11 cellular contexts compared by ENCODE assay signal in the genomic region with DNA sequence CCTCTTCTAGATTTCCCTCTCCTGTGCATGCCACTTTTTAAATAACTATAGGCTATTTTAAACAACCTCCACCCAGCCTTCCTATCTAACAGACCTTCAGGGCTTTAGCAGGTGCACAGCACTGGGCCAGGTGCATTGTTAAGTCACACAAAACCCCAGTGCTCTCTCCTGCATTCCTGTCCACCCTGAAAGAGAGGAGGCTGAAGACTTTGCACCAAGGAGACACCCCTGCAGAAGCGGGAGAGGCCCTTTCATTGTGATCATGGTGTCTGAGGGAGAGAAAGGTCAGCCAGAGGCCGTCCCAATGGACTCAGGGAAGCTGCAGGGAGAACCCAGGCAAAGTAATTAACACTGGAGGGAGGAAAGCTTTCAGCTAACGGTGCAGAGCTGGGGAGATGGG. TPM values are rescaled to one million over a fixed set of nuclear protein-coding genes. Genes with fewer than 3 reads are reported as not detected.
A peak's percentile ranks its signal among the peaks of the same experiment; 100 is the strongest.
DNase-seq lines count a peak whose midpoint lies in the region; ATAC-seq and TF ChIP-seq lines count a peak whose summit lies in the region.
"Had no signal": no experiment of that assay in that cellular context is flagged by ENCODE, and none has a peak within 500 bp of the region (broad histone marks: within the 10 kb centered on the region; RNA-seq: fewer than 3 reads in every experiment).

No MANE protein-coding gene starts in this region.

- H3K9me3 ChIP-seq in Loucy (ENCODE audit: insufficient read depth, low read depth, low read length) = no peaks in the 10 kb centered on the region
- H3K9me3 ChIP-seq in endodermal cell (ENCODE audit: control insufficient read depth, low read length) = no peaks in the 10 kb centered on the region
- no peaks in the 10 kb centered on the region for H3K9me3 ChIP-seq in neuron (ENCODE audit: low read length)

- TF ChIP-seq POLR2A in erythroblast (IDR thresholded peaks at IDR 0.05; ENCODE audit: low read length) = no peak

- H3F3A ChIP-seq in Loucy (ENCODE audit: low read depth) = peaks cover under 1% of the 10 kb centered on the region; the same call in 1 of the 2 replicates

- DNase-seq in COLO668 (lab: John Stamatoyannopoulos, UW; ENCODE audit: unreplicated experiment) (peak; percentile 18), endodermal cell (peak; percentile 60), ureter (ENCODE audit: low spot score) (no peak), erythroblast (lab: John Stamatoyannopoulos, UW) (no peak)
- DNase-seq in natural killer cell treated with Interleukin-12 subunit alpha and Interleukin-12 subunit beta and Interleukin-15 and Interleukin-18, amount 100 ng/mL, for 72 hours (ENCODE audit: low spot score) = no peak
- DNase-seq: stimulated activated CD4-positive, alpha-beta T cell treated with anti-CD3 and anti-CD28 coated beads, Interleukin-15, amount 100 ng/mL, for 24 hours; stimulated activated naive CD4-positive, alpha-beta T cell had no signal

- ATAC-seq in natural killer cell treated with Interleukin-12 subunit alpha and Interleukin-12 subunit beta and Interleukin-15 and Interleukin-18, amount 100 ng/mL, for 72 hours = no peak
- ATAC-seq in GM19395 (IDR thresholded peaks at IDR 0.05; ENCODE audit: unreplicated experiment) = no peak

- H3K4me3 ChIP-seq in Loucy (ENCODE audit: low read length, poor library complexity, severe bottlenecking) = peak overlapping the region; percentile 81
- H3K4me3 ChIP-seq in endodermal cell (ENCODE audit: low read length) = peak overlapping the region; percentile 97
- H3K4me3 ChIP-seq in neuron (ENCODE audit: low read length) = peak overlapping the region; percentile 73

- peak overlapping the region; percentile 92 for H3K4me2 ChIP-seq in Loucy (ENCODE audit: low read depth, low read length, poor library complexity, severe bottlenecking)

- no peaks in the 10 kb centered on the region for H3K36me3 Mint-ChIP-seq in endodermal cell (ENCODE audit: low read depth)
- no peaks in the 10 kb centered on the region for H3K36me3 Mint-ChIP-seq in natural killer cell treated with Interleukin-12 subunit alpha and Interleukin-12 subunit beta and Interleukin-15 and Interleukin-18, amount 100 ng/mL, for 72 hours

- peak overlapping the region; percentile 93 for H3K27ac ChIP-seq in endodermal cell (ENCODE audit: low read depth, low read length)
- H3K27ac ChIP-seq: epithelial cell of prostate had no signal

- H3K27me3 ChIP-seq in Loucy (ENCODE audit: insufficient read depth, low read length, poor library complexity, severe bottlenecking) (no peaks in the 10 kb centered on the region), endodermal cell (ENCODE audit: control insufficient read depth, insufficient read depth, low read length, poor library complexity, severe bottlenecking) (no peaks in the 10 kb centered on the region), neuron (ENCODE audit: insufficient read depth, low read length) (no peaks in the 10 kb centered on the region)

- H3K27me3 Mint-ChIP-seq in endodermal cell (ENCODE audit: insufficient read depth) = no peaks in the 10 kb centered on the region
- H3K27me3 Mint-ChIP-seq in natural killer cell treated with Interleukin-12 subunit alpha and Interleukin-12 subunit beta and Interleukin-15 and Interleukin-18, amount 100 ng/mL, for 72 hours = peaks cover 23 to 33% of the 10 kb centered on the region in 2 donors

- no peak overlapping the region for H2AFZ ChIP-seq in Loucy (ENCODE audit: low read length)
- no peak overlapping the region for H2AFZ ChIP-seq in neuron (ENCODE audit: low read depth, low read length)

- H3K4me1 Mint-ChIP-seq in endodermal cell = peaks cover 83% of the 10 kb centered on the region
- peaks cover 39 to 44% of the 10 kb centered on the region in 2 donors for H3K4me1 Mint-ChIP-seq in natural killer cell treated with Interleukin-12 subunit alpha and Interleukin-12 subunit beta and Interleukin-15 and Interleukin-18, amount 100 ng/mL, for 72 hours (ENCODE audit: low read depth in 2 of 2)

- peaks cover 82% of the 10 kb centered on the region for H3K4me1 ChIP-seq in Loucy (ENCODE audit: insufficient read depth, low read length, poor library complexity, severe bottlenecking)
- peaks cover 51% of the 10 kb centered on the region for H3K4me1 ChIP-seq in endodermal cell (ENCODE audit: control insufficient read depth, insufficient read depth, low read length)
- peaks cover 79% of the 10 kb centered on the region for H3K4me1 ChIP-seq in neuron (ENCODE audit: insufficient read depth, low read length)

- no peak overlapping the region for H3K27ac Mint-ChIP-seq in endodermal cell
- H3K27ac Mint-ChIP-seq in natural killer cell treated with Interleukin-12 subunit alpha and Interleukin-12 subunit beta and Interleukin-15 and Interleukin-18, amount 100 ng/mL, for 72 hours = no peak overlapping the region

- peaks cover 26% of the 10 kb centered on the region for H4K20me1 ChIP-seq in Loucy (ENCODE audit: insufficient read depth, low read length, poor library complexity, severe bottlenecking)

- no peaks in the 10 kb centered on the region for H3K9me3 Mint-ChIP-seq in endodermal cell
- no peaks in the 10 kb centered on the region for H3K9me3 Mint-ChIP-seq in natural killer cell treated with Interleukin-12 subunit alpha and Interleukin-12 subunit beta and Interleukin-15 and Interleukin-18, amount 100 ng/mL, for 72 hours

- no peaks in the 10 kb centered on the region for H3K9me2 ChIP-seq in Loucy (replicated peaks; ENCODE audit: low read depth, low read length)

- no peak overlapping the region for H3K4me3 Mint-ChIP-seq in endodermal cell
- no peak overlapping the region for H3K4me3 Mint-ChIP-seq in natural killer cell treated with Interleukin-12 subunit alpha and Interleukin-12 subunit beta and Interleukin-15 and Interleukin-18, amount 100 ng/mL, for 72 hours

- H3K9ac ChIP-seq in Loucy (ENCODE audit: low read depth, low read length, poor library complexity, severe bottlenecking) (peak overlapping the region; percentile 78), endodermal cell (ENCODE audit: extremely low read depth, low read length, poor library complexity, severe bottlenecking) (no peak overlapping the region)

- peaks cover 99% of the 10 kb centered on the region for H3K79me2 ChIP-seq in Loucy (ENCODE audit: insufficient read depth, low read length)

- no peaks in the 10 kb centered on the region for H3K36me3 ChIP-seq in Loucy (ENCODE audit: insufficient read depth, low read length)
- H3K36me3 ChIP-seq in endodermal cell (ENCODE audit: control insufficient read depth, insufficient read depth, low read length) = no peaks in the 10 kb centered on the region
- no peaks in the 10 kb centered on the region for H3K36me3 ChIP-seq in neuron (ENCODE audit: insufficient read depth, low read length)

- TF ChIP-seq CTCF in Loucy (conservative IDR thresholded peaks at IDR 0.05; ENCODE audit: low read length) = no peak
- no peak for TF ChIP-seq CTCF in endodermal cell (conservative IDR thresholded peaks at IDR 0.05)

- 0 to 33% methylated on average over 2 to 3 of the region's 3 CpGs for WGBS in endodermal cell (ENCODE audit: insufficient coverage in 1 of 2, insufficient read length in 1 of 2), 2 experiments

RNA-seq across cellular contexts. Expression of gene LRIG1, which starts 5.2 kb away (rescaled TPM):
- 10 to 100 TPM; 37.5 to 42.3 TPM for total RNA-seq in endodermal cell
- polyA plus RNA-seq in endodermal cell (2013, experiment 1 of 2) = 119 TPM
- 96.5 TPM for polyA plus RNA-seq in endodermal cell (2013, experiment 2 of 2)
- total RNA-seq in ureter = 15.8 TPM
- total RNA-seq in natural killer cell treated with Interleukin-12 subunit alpha and Interleukin-12 subunit beta and Interleukin-15 and Interleukin-18, amount 100 ng/mL, for 72 hours = 10 to 100 TPM; 21.6 to 41.1 TPM

Comparison
In these comparisons a context has a peak if more than half of its experiments do, and no peak if none do; other contexts are left out.
1. DNase-seq: peak in COLO668 (single experiment) and endodermal cell (single experiment); none in ureter (single experiment), natural killer cell treated with Interleukin-12 subunit alpha and Interleukin-12 subunit beta and Interleukin-15 and Interleukin-18, amount 100 ng/mL, for 72 hours (single experiment) and erythroblast (0 of 2).
2. Peak in every context shown above with its lines, with median percentiles within 50 percentile points of each other: H3K4me3 ChIP-seq.